ENCODE assay signal across 8 cellular contexts in the genomic region with DNA sequence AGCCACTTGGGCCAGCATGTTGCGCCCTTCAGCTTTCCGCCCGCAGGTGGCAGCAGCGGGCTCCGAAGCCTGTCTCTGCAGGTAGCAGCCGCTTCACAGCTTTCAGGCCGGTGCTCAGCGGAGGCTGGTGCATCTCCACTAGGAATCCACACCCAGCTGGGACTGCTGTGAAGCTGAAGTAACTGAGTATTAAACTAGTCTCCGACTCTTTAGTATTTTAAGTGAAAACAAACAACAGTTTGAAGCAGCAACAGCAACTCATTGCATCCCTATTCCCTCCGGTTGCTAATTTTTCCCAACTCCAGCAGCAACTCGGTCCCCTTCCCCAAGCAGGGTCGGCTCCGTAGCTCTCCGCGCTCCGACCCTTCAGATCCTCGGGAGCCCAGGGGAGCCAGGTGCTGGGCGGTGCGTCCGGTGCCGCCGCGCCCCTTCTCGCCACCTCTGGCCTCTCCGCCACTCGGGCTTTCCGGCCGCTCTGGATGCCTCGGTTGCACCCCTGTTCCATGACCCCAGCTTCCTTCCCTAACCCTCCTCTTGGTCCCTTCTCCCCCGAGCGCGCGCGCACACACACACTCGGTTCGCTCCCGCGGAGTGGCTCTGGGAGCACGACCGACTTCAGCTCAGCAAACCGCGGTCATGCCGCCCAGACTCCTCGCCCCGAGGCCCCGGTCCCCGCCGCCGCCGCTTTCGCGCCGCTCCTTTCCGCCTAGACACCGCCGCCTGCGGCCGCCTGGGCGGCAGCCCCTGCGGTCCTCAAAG. TPM values are rescaled to one million over a fixed set of nuclear protein-coding genes. Genes with fewer than 3 reads are reported as not detected.
DNase-seq lines count a peak whose midpoint lies in the region; ATAC-seq and TF ChIP-seq lines count a peak whose summit lies in the region.

No MANE protein-coding gene starts in this region.

- intact Hi-C loops in esophagus squamous epithelium (cut with DNase I): no loop called here

- H3K4me3 Mint-ChIP-seq in activated T-cell treated with anti-CD3 and anti-CD28 coated beads, Interleukin-2, amount 50 U/mL, for 24 hours: peak overlapping the region; percentile 62
- peak overlapping the region; percentile 41 for H3K4me3 Mint-ChIP-seq in stimulated activated effector memory CD8-positive, alpha-beta T cell treated with anti-CD3 and anti-CD28 coated beads, Interleukin-12 subunit alpha, Interleukin-12 subunit beta, amount 100 ng/mL, for 72 hours

- H3K4me1 ChIP-seq in esophagus squamous epithelium (peaks cover 6 to 20% (median 7%) of the 10 kb centered on the region in 3 donors), mucosa of stomach (ENCODE audit: control insufficient read depth, insufficient read depth, low read length) (peaks cover 8% of the 10 kb centered on the region)

- peak overlapping the region; percentile 22 to 67 (median 42) for H3K4me3 ChIP-seq in esophagus squamous epithelium
- peak overlapping the region; percentile 42 for H3K4me3 ChIP-seq in mucosa of stomach (ENCODE audit: low read length)

- no peak overlapping the region for H3K9ac ChIP-seq in mucosa of stomach (ENCODE audit: low read length)

- H3K36me3 ChIP-seq in esophagus squamous epithelium (no peaks in the 10 kb centered on the region), mucosa of stomach (ENCODE audit: control insufficient read depth, insufficient read depth, low read length) (no peaks in the 10 kb centered on the region)

- TF ChIP-seq POLR2A in esophagus squamous epithelium (IDR thresholded peaks at IDR 0.05): no peak

- peaks cover 64% of the 10 kb centered on the region for H3K27me3 Mint-ChIP-seq in activated T-cell treated with anti-CD3 and anti-CD28 coated beads, Interleukin-2, amount 50 U/mL, for 24 hours

- peak; percentile 89 for DNase-seq in D341Med (ENCODE audit: low spot score)
- DNase-seq in HUDEP-2 (lab: John Stamatoyannopoulos, UW; ENCODE audit: unreplicated experiment in 76 of 76): peak in 65 of 76 experiments; percentile 11 to 81 (median 50)
- peak; percentile 85 for DNase-seq in NOMO-1 treated with dmso at 0.1 percent for 144 hours (lab: John Stamatoyannopoulos, UW; ENCODE audit: unreplicated experiment)
- DNase-seq in activated T-cell treated with anti-CD3 and anti-CD28 coated beads, Interleukin-2, amount 50 U/mL, for 24 hours: peak; percentile 75
- no peak for DNase-seq in esophagus squamous epithelium (lab: John Stamatoyannopoulos, UW)
- peak; percentile 29 to 78 for DNase-seq in stimulated activated effector memory CD8-positive, alpha-beta T cell treated with anti-CD3 and anti-CD28 coated beads, Interleukin-12 subunit alpha, Interleukin-12 subunit beta, amount 100 ng/mL, for 72 hours (ENCODE audit: low spot score in 2 of 2)

- 1 to 2% methylated on average over 25 to 28 of the region's 60 CpGs for WGBS in esophagus squamous epithelium, 2 donors

- no peaks in the 10 kb centered on the region for H3K9me3 ChIP-seq in esophagus squamous epithelium
- H3K9me3 ChIP-seq in mucosa of stomach (ENCODE audit: control insufficient read depth, low read length): no peaks in the 10 kb centered on the region

- H3K27ac Mint-ChIP-seq in activated T-cell treated with anti-CD3 and anti-CD28 coated beads, Interleukin-2, amount 50 U/mL, for 24 hours: no peak overlapping the region
- H3K27ac Mint-ChIP-seq in stimulated activated effector memory CD8-positive, alpha-beta T cell treated with anti-CD3 and anti-CD28 coated beads, Interleukin-12 subunit alpha, Interleukin-12 subunit beta, amount 100 ng/mL, for 72 hours: no peak overlapping the region

- peak; percentile 30 to 86 (median 78) for TF ChIP-seq CTCF in esophagus squamous epithelium (IDR thresholded peaks at IDR 0.05)

- H3K27me3 ChIP-seq in esophagus squamous epithelium (peaks cover 0 to 83% (median 4%) of the 10 kb centered on the region in 4 donors), mucosa of stomach (ENCODE audit: control insufficient read depth, insufficient read depth, low read length) (peaks cover 31% of the 10 kb centered on the region)

- peak; percentile 98 for ATAC-seq in GM21423 (IDR thresholded peaks at IDR 0.05; ENCODE audit: unreplicated experiment)
- ATAC-seq in stimulated activated effector memory CD8-positive, alpha-beta T cell treated with anti-CD3 and anti-CD28 coated beads, Interleukin-12 subunit alpha, Interleukin-12 subunit beta, amount 100 ng/mL, for 72 hours: peak; percentile 82

- H3K36me3 Mint-ChIP-seq in activated T-cell treated with anti-CD3 and anti-CD28 coated beads, Interleukin-2, amount 50 U/mL, for 24 hours (ENCODE audit: low read depth): no peaks in the 10 kb centered on the region
- no peaks in the 10 kb centered on the region for H3K36me3 Mint-ChIP-seq in stimulated activated effector memory CD8-positive, alpha-beta T cell treated with anti-CD3 and anti-CD28 coated beads, Interleukin-12 subunit alpha, Interleukin-12 subunit beta, amount 100 ng/mL, for 72 hours

- H3K4me1 Mint-ChIP-seq in activated T-cell treated with anti-CD3 and anti-CD28 coated beads, Interleukin-2, amount 50 U/mL, for 24 hours (ENCODE audit: low read depth): peaks cover 9% of the 10 kb centered on the region
- no peaks in the 10 kb centered on the region for H3K4me1 Mint-ChIP-seq in stimulated activated effector memory CD8-positive, alpha-beta T cell treated with anti-CD3 and anti-CD28 coated beads, Interleukin-12 subunit alpha, Interleukin-12 subunit beta, amount 100 ng/mL, for 72 hours

- no peaks in the 10 kb centered on the region for H3K9me3 Mint-ChIP-seq in activated T-cell treated with anti-CD3 and anti-CD28 coated beads, Interleukin-2, amount 50 U/mL, for 24 hours
- H3K9me3 Mint-ChIP-seq in stimulated activated effector memory CD8-positive, alpha-beta T cell treated with anti-CD3 and anti-CD28 coated beads, Interleukin-12 subunit alpha, Interleukin-12 subunit beta, amount 100 ng/mL, for 72 hours: peaks cover 2% of the 10 kb centered on the region

- no peak overlapping the region for H3K27ac ChIP-seq in esophagus squamous epithelium

RNA-seq across cellular contexts. Expression of gene NKAIN2, which starts 0.8 kb away (rescaled TPM):
- under 1 TPM in 1 of 4 donors, not detected in 3; 0.19 TPM for total RNA-seq in esophagus squamous epithelium
